ENCODE assay signal across 6 cellular contexts in the genomic region with DNA sequence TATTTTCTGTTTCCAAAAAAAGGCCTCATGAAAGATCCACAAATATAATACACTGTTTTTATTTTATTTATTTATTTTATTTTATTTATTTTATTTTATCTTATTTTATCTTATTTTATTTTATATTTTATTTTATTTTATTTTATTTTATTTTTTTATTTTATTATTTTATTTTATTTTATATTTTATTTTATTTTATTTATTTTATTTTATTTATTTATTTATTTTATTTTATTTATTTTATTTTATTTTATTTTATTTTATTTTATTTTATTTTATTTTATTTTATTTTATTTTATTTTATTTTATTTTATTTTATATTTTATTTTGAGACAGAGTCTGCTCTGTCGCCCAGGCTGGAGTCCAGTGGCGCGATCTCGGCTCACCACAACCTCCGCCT.
DNase-seq lines count a peak whose midpoint lies in the region; ATAC-seq, FAIRE-seq and TF ChIP-seq lines count a peak whose summit lies in the region.
"Not testable (repeated sequence)": the region's sequence is repeated elsewhere in the genome, so short reads cannot be mapped to it uniquely, and the experiment has no call there.

No MANE protein-coding gene starts in this region.

- DNase-seq in RCC 7860 (ENCODE audit: low spot score); WTC11 (ENCODE audit: low spot score); kidney; small intestine: not testable (repeated sequence)

- not testable (repeated sequence) for H3K4me1 ChIP-seq in kidney (ENCODE audit: control insufficient read depth in 1 of 2, insufficient read depth in 1 of 2, low read depth in 1 of 2, low read length in 2 of 2); small intestine (ENCODE audit: control insufficient read depth in 2 of 2, insufficient read depth in 1 of 2, low read depth in 1 of 2, low read length in 1 of 2)

- not testable (repeated sequence) for H3K4me3 ChIP-seq in kidney (ENCODE audit: low read length in 2 of 2); small intestine (ENCODE audit: low read depth in 1 of 2, low read length in 2 of 2)

- WGBS in small intestine, 3 donors = 97 to 98% (median 97%) methylated on average over 5 of the region's 5 CpGs

- intact Hi-C loops in kidney (cut with DNase I) = not testable (repeated sequence)

- POLR2A ChIA-PET in WTC11 (lab: Charles Lee) = not testable (repeated sequence)

- TF ChIP-seq CTCF in WTC11 (IDR thresholded peaks at IDR 0.05); kidney (IDR thresholded peaks at IDR 0.05; ENCODE audit: borderline replicate concordance, extremely low read depth, insufficient read depth): not testable (repeated sequence)

- not testable (repeated sequence) for H3K27me3 ChIP-seq in small intestine (ENCODE audit: control insufficient read depth in 2 of 2, insufficient read depth in 2 of 2, low read length in 2 of 2)

- H3K9ac ChIP-seq in kidney (ENCODE audit: low read length in 2 of 2) = not testable (repeated sequence)

- H3K9me3 ChIP-seq in kidney (ENCODE audit: control insufficient read depth in 1 of 2, low read length in 2 of 2); small intestine (ENCODE audit: control insufficient read depth, low read depth): not testable (repeated sequence)

- not testable (repeated sequence) for H3K27me3 Mint-ChIP-seq in WTC11 (ENCODE audit: low read depth)

- not testable (repeated sequence) for H3K4me1 Mint-ChIP-seq in WTC11

- H3K36me3 Mint-ChIP-seq in WTC11 = peaks cover 11% of the 10 kb centered on the region

- peaks cover 23% of the 10 kb centered on the region for H3K9me3 Mint-ChIP-seq in WTC11

- FAIRE-seq in G401.6 (lab: Jason Lieb, UNC) (peak; percentile 99), RCC 7860 (lab: Jason Lieb, UNC) (peak; percentile 97), endometrium (lab: Jason Lieb, UNC) (peak; percentile 79), kidney (lab: Jason Lieb, UNC) (peak; percentile 99), small intestine (lab: Jason Lieb, UNC) (peak; percentile 96)

- H3K4me3 Mint-ChIP-seq in WTC11 = not testable (repeated sequence)

- CTCF ChIA-PET in WTC11 (lab: Charles Lee) = interaction anchor here (0.5 kb wide), 1 partner anchor 127 kb away, joined by 3 read pairs; no protein-coding TSS in a partner anchor

- not testable (repeated sequence) for H3K27ac ChIP-seq in kidney (ENCODE audit: low read depth in 2 of 2, low read length in 2 of 2); small intestine (ENCODE audit: low read depth in 1 of 2, low read length in 1 of 2)

- not testable (repeated sequence) for H3K36me3 ChIP-seq in kidney (ENCODE audit: control insufficient read depth in 1 of 2, insufficient read depth in 2 of 2, low read length in 2 of 2); small intestine (ENCODE audit: control insufficient read depth in 2 of 2, insufficient read depth in 2 of 2, low read length in 2 of 2)

- ATAC-seq in WTC11 = not testable (repeated sequence)

- not testable (repeated sequence) for H3K27ac Mint-ChIP-seq in WTC11

TF ChIP-seq in WTC11, 78 proteins besides CTCF, POLR2A, EP300 and RAD21:
- TF ChIP-seq HMGA2 (CRISPR knock-in tag; IDR thresholded peaks at IDR 0.05) = peak; percentile 97; the same call in 1 of the 2 replicates
